ENCODE assay signal across 12 cellular contexts in the genomic region with DNA sequence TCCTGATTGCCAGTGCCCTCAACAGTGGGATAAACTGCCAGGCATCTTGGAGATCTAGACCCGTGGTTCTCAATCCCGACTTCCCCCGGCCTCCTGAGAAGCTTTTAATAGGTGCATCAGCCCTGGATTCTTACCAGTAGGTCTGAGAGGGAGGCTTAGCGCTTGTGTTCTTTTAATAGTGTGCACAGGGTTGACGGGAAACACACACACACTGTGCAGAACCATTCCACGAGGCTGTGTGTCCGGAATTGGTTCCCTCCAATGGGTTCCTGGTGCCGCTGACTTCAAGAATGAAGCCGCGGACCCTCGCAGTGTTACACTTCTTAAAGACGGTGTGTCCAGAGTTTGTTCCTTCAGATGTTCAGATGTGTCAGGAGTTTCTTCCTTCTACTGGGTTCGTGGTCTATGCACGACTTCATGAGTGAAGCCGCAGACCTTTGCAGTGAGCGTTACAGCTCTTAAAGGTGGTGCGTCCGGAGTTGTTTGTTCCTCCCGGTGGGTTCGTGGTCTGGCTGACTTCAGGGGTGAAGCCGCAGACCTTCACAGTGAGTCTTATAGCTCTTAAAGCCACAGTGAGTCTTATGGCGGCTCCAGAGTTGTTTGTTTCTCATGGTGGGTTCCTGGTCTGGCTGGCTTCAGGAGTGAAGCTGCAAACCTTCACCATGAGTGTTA. TPM values are rescaled to one million over a fixed set of nuclear protein-coding genes. Genes with fewer than 3 reads are reported as not detected.
DNase-seq lines count a peak whose midpoint lies in the region; ATAC-seq and TF ChIP-seq lines count a peak whose summit lies in the region.
"Had no signal": no experiment of that assay in that cellular context is flagged by ENCODE, and none has a peak within 500 bp of the region (broad histone marks: within the 10 kb centered on the region; RNA-seq: fewer than 3 reads in every experiment).

No MANE protein-coding gene starts in this region.

- H3K4me3 ChIP-seq in HAP-1 = peak overlapping the region; percentile 13
- H3K4me3 ChIP-seq: cardiac muscle cell had no signal

- H3K36me3 Mint-ChIP-seq in T-helper 17 cell (ENCODE audit: low read depth) = peaks cover 6% of the 10 kb centered on the region
- peaks cover 0 to 9% of the 10 kb centered on the region in 2 donors for H3K36me3 Mint-ChIP-seq in activated naive CD4-positive, alpha-beta T cell treated with anti-CD3 and anti-CD28 coated beads, Interleukin-2, amount 50 U/mL, for 72 hours

- H3K27me3 ChIP-seq in HAP-1 (ENCODE audit: low read depth) = peaks cover 15% of the 10 kb centered on the region

- peak overlapping the region; percentile 47 for H3K27ac Mint-ChIP-seq in T-helper 17 cell
- H3K27ac Mint-ChIP-seq in activated naive CD4-positive, alpha-beta T cell treated with anti-CD3 and anti-CD28 coated beads, Interleukin-2, amount 50 U/mL, for 72 hours = no peak overlapping the region

- ATAC-seq in T-helper 17 cell (peak; percentile 61), GM19023 (IDR thresholded peaks at IDR 0.05; ENCODE audit: unreplicated experiment) (no peak), omental fat pad (ENCODE audit: low FRiP score) (no peak)
- peak; percentile 61 to 77 for ATAC-seq in activated naive CD4-positive, alpha-beta T cell treated with anti-CD3 and anti-CD28 coated beads, Interleukin-2, amount 50 U/mL, for 72 hours
- ATAC-seq: left ventricle myocardium superior had no signal

- H3K9me3 Mint-ChIP-seq in activated naive CD4-positive, alpha-beta T cell treated with anti-CD3 and anti-CD28 coated beads, Interleukin-2, amount 50 U/mL, for 72 hours = no peaks in the 10 kb centered on the region

- no peak for TF ChIP-seq CTCF in omental fat pad (IDR thresholded peaks at IDR 0.05)

- no peak for DNase-seq in HAP-1 (ENCODE audit: low spot score in 2 of 2)
- no peak for DNase-seq in T-helper 17 cell
- no peak for DNase-seq in activated naive CD4-positive, alpha-beta T cell treated with anti-CD3 and anti-CD28 coated beads, Interleukin-2, amount 50 U/mL, for 72 hours (ENCODE audit: low spot score in 2 of 2)
- DNase-seq in stimulated activated CD8-positive, alpha-beta memory T cell treated with anti-CD3 and anti-CD28 coated beads, Interleukin-4, amount 100 ng/mL, for 1 hour (ENCODE audit: low read depth in 2 of 2, low spot score in 1 of 2) = peak; percentile 9 to 12
- DNase-seq in NCI-H187 (lab: John Stamatoyannopoulos, UW) = no peak
- no peak for DNase-seq in omental fat pad (ENCODE audit: low spot score)
- DNase-seq: Calu3, hippocampal formation, left ventricle myocardium superior, NCI-H1694 had no signal

- H3K4me1 Mint-ChIP-seq in T-helper 17 cell = peaks cover 21% of the 10 kb centered on the region

- in situ Hi-C loops in HAP-1 (cut with MboI; ENCODE audit: low sequenced_read_pairs) = no loop called here

- no peaks in the 10 kb centered on the region for H3K9me3 ChIP-seq in HAP-1
- H3K9me3 ChIP-seq in T-helper 17 cell (ENCODE audit: control insufficient read depth, low read length, poor library complexity, severe bottlenecking) = no peaks in the 10 kb centered on the region

- peak overlapping the region; percentile 84 for H3K4me3 Mint-ChIP-seq in T-helper 17 cell

- H3K4me1 ChIP-seq in HAP-1 = peaks cover 3% of the 10 kb centered on the region; the same call in 1 of the 2 replicates

- H3K27me3 Mint-ChIP-seq in T-helper 17 cell = peaks cover 65% of the 10 kb centered on the region

- H3K36me3 ChIP-seq in HAP-1 (replicated peaks) = no peaks in the 10 kb centered on the region
- H3K36me3 ChIP-seq: cardiac muscle cell had no signal

RNA-seq across cellular contexts. Expression of a gene that starts 46.6 kb away (rescaled TPM):
- not detected for total RNA-seq in T-helper 17 cell
- total RNA-seq in activated naive CD4-positive, alpha-beta T cell treated with anti-CD3 and anti-CD28 coated beads, Interleukin-2, amount 50 U/mL, for 72 hours = not detected
- not detected for total RNA-seq in omental fat pad
- total RNA-seq: cardiac muscle cell, left ventricle myocardium superior had no signal

Comparison
In these comparisons a context has a peak if more than half of its experiments do, and no peak if none do; other contexts are left out.
1. DNase-seq: peak in stimulated activated CD8-positive, alpha-beta memory T cell treated with anti-CD3 and anti-CD28 coated beads, Interleukin-4, amount 100 ng/mL, for 1 hour (2 of 2); none in HAP-1 (0 of 2), T-helper 17 cell (0 of 3), activated naive CD4-positive, alpha-beta T cell treated with anti-CD3 and anti-CD28 coated beads, Interleukin-2, amount 50 U/mL, for 72 hours (0 of 2), NCI-H187 (0 of 2) and omental fat pad (single experiment).
2. ATAC-seq: peak in T-helper 17 cell (single experiment) and activated naive CD4-positive, alpha-beta T cell treated with anti-CD3 and anti-CD28 coated beads, Interleukin-2, amount 50 U/mL, for 72 hours (2 of 2); none in GM19023 (single experiment) and omental fat pad (single experiment).